Comparison of ENCODE assay signal across 18 cellular contexts in the genomic region with DNA sequence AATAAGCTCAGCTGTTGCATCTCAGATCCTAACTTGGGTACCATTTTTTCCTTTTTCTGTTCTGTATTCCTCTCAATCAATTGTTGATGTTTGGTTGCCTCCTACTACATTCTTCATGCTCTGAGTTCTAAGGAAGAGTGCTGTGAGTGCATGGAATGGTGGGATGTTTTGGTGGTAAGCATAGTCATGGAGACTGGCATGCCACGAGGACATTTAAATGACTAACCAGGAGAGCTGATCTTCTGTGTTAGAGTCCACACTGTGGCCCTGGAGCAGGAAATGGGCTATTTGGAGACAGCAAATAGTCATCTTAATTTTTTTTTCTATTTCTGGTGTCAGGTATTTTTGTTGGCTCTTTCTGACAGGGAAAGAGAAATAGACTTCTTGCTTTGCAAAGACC.
DNase-seq lines count a peak whose midpoint lies in the region; ATAC-seq, FAIRE-seq and TF ChIP-seq lines count a peak whose summit lies in the region.
"Had no signal": no experiment of that assay in that cellular context is flagged by ENCODE, and none has a peak within 500 bp of the region (broad histone marks: within the 10 kb centered on the region; RNA-seq: fewer than 3 reads in every experiment).

No MANE protein-coding gene starts in this region.

- H3K4me1 Mint-ChIP-seq in osteocyte (ENCODE audit: unreplicated experiment) = peaks cover 26% of the 10 kb centered on the region
- no peaks in the 10 kb centered on the region for H3K4me1 Mint-ChIP-seq in WTC11

- no peak overlapping the region for H3K23ac ChIP-seq in IMR-90 (ENCODE audit: low read depth, low read length)

- H3K56ac ChIP-seq in IMR-90 (ENCODE audit: extremely low read depth, insufficient read depth, low read length) = no peak overlapping the region

- intact Hi-C loops in IMR-90 (cut with micrococcal nuclease) = no loop called here

- 100% methylated on average over 1 of the region's 1 CpG; no CpG with 5 or more reads in 1 of the 2 experiments for WGBS in IMR-90 (ENCODE audit: extremely low coverage in 2 of 2, insufficient read length in 1 of 2), 2 experiments
- WGBS in small intestine, 3 donors = 80 to 91% (median 90%) methylated on average over 1 of the region's 1 CpG

- POLR2A ChIA-PET in IMR-90 (lab: Charles Lee; ENCODE audit: unreplicated experiment) = no interaction called here
- POLR2A ChIA-PET in WTC11 (lab: Charles Lee) = no interaction called here

- H3K36me3 ChIP-seq in IMR-90 (ENCODE audit: control insufficient read depth, insufficient read depth, low read length) = peaks cover 25% of the 10 kb centered on the region
- no peaks in the 10 kb centered on the region for H3K36me3 ChIP-seq in small intestine (ENCODE audit: control insufficient read depth in 2 of 2, insufficient read depth in 2 of 2, low read length in 2 of 2)
- H3K36me3 ChIP-seq: HAP-1, Peyer's patch had no signal

- no peak overlapping the region for H2AFZ ChIP-seq in IMR-90 (replicated peaks; ENCODE audit: low read length, poor library complexity)

- H3K27me3 Mint-ChIP-seq in osteocyte (ENCODE audit: unreplicated experiment) (no peaks in the 10 kb centered on the region), WTC11 (ENCODE audit: low read depth) (no peaks in the 10 kb centered on the region)

- CTCF ChIA-PET in IMR-90 (lab: Yijun Ruan, JAX) (interaction anchor here (1.5 kb wide), 1 partner anchor 107 kb away, joined by 3 read pairs; no protein-coding TSS in a partner anchor), WTC11 (lab: Charles Lee) (no interaction called here)

- H3K27me3 ChIP-seq in IMR-90 (ENCODE audit: control insufficient read depth, insufficient read depth, low read length) (no peaks in the 10 kb centered on the region), small intestine (ENCODE audit: control insufficient read depth in 2 of 2, insufficient read depth in 2 of 2, low read length in 2 of 2) (no peaks in the 10 kb centered on the region)
- H3K27me3 ChIP-seq: Peyer's patch had no signal

- H3K4me3 Mint-ChIP-seq in osteocyte (ENCODE audit: unreplicated experiment) (no peak overlapping the region), WTC11 (no peak overlapping the region)

- no peak overlapping the region for H3K4me2 ChIP-seq in IMR-90 (ENCODE audit: low read depth, low read length)

- no peak overlapping the region for H3K9ac ChIP-seq in IMR-90 (ENCODE audit: low read depth, low read length)

- dilution Hi-C loops in IMR-90 (cut with HindIII; ENCODE audit: low sequenced_read_pairs, unreplicated experiment) = no loop called here

- H3K9me3 Mint-ChIP-seq in osteocyte (ENCODE audit: unreplicated experiment) = no peaks in the 10 kb centered on the region
- H3K9me3 Mint-ChIP-seq in WTC11 = no peaks in the 10 kb centered on the region

- peak overlapping the region; percentile 32 for H2BK5ac ChIP-seq in IMR-90 (ENCODE audit: low read depth, low read length, poor library complexity, severe bottlenecking)

- no peak overlapping the region for H3K4ac ChIP-seq in IMR-90 (ENCODE audit: low read depth, low read length)

- H3K9me3 ChIP-seq in IMR-90 (ENCODE audit: control insufficient read depth, insufficient read depth, low read length) = no peaks in the 10 kb centered on the region
- H3K9me3 ChIP-seq in small intestine (ENCODE audit: control insufficient read depth, low read depth) = no peaks in the 10 kb centered on the region
- H3K9me3 ChIP-seq: HAP-1, Peyer's patch had no signal

- H2BK15ac ChIP-seq in IMR-90 (ENCODE audit: low read depth, low read length) = no peak overlapping the region

- H3K36me3 Mint-ChIP-seq in osteocyte (ENCODE audit: unreplicated experiment) (peaks cover 20% of the 10 kb centered on the region), WTC11 (no peaks in the 10 kb centered on the region)

- FAIRE-seq in small intestine (lab: Jason Lieb, UNC) = no peak
- FAIRE-seq: A204.1, D721Med, G401.6, K562 had no signal

- peak overlapping the region; percentile 19 for H3K27ac Mint-ChIP-seq in osteocyte (ENCODE audit: unreplicated experiment)
- H3K27ac Mint-ChIP-seq in WTC11 = no peak overlapping the region

- no peak overlapping the region for H3K4me3 ChIP-seq in IMR-90 (ENCODE audit: insufficient read depth, low read depth, low read length)
- H3K4me3 ChIP-seq in fibroblast of mammary gland (ENCODE audit: control insufficient read depth, low read depth, low read length) = no peak overlapping the region
- no peak overlapping the region for H3K4me3 ChIP-seq in small intestine (ENCODE audit: low read depth in 1 of 2, low read length in 2 of 2)
- H3K4me3 ChIP-seq: HAP-1, K562, Peyer's patch had no signal

- no peak overlapping the region for H2AK9ac ChIP-seq in IMR-90 (replicated peaks; ENCODE audit: low read depth, low read length, poor library complexity)

- H2AK5ac ChIP-seq in IMR-90 (ENCODE audit: low read depth, low read length) = no peak overlapping the region

- peaks cover 24% of the 10 kb centered on the region for H3K9me1 ChIP-seq in IMR-90 (ENCODE audit: insufficient read depth, low read length)

- H4K20me1 ChIP-seq in IMR-90 (ENCODE audit: insufficient read depth, low read length) = peaks cover 51% of the 10 kb centered on the region; the same call in 1 of the 2 replicates

- H2BK120ac ChIP-seq in IMR-90 (ENCODE audit: low read depth, low read length) = no peak overlapping the region

- H4K5ac ChIP-seq in IMR-90 (ENCODE audit: low read depth, low read length) = no peak overlapping the region

- no peak overlapping the region for H2BK20ac ChIP-seq in IMR-90 (ENCODE audit: low read depth, low read length)

- in situ Hi-C loops in IMR-90 (cut with MboI; ENCODE audit: low sequenced_read_pairs) = no loop called here

- H4K8ac ChIP-seq in IMR-90 (ENCODE audit: low read depth in 2 of 2, low read length in 2 of 2) = no peak overlapping the region

- TF ChIP-seq RAD21 in IMR-90 (IDR thresholded peaks at IDR 0.05; ENCODE audit: low read length) = peak; percentile 26; the same call in 1 of the 2 replicates

- TF ChIP-seq CTCF in IMR-90 (conservative IDR thresholded peaks at IDR 0.05; ENCODE audit: low read depth, low read length) (no peak), fibroblast of mammary gland (conservative IDR thresholded peaks at IDR 0.05; ENCODE audit: control insufficient read depth, insufficient read depth, low read depth, low read length) (no peak), osteocyte (IDR thresholded peaks at IDR 0.05) (no peak), WTC11 (IDR thresholded peaks at IDR 0.05) (no peak)

- no peak overlapping the region for H3K27ac ChIP-seq in IMR-90 (ENCODE audit: insufficient read depth, low read length)
- no peak overlapping the region for H3K27ac ChIP-seq in small intestine (ENCODE audit: low read depth in 1 of 2, low read length in 1 of 2)
- H3K27ac ChIP-seq: C4-2B, Peyer's patch had no signal

- peaks cover 53 to 75% of the 10 kb centered on the region in 2 experiments for H3K79me1 ChIP-seq in IMR-90 (ENCODE audit: low read depth in 1 of 2, low read length in 2 of 2)

- no TSS peak for BruUV-seq in IMR-90 (replicated peaks; lab: Mats Ljungman, UMichigan)

- no peak overlapping the region for H4K91ac ChIP-seq in IMR-90 (ENCODE audit: insufficient read depth, low read depth, low read length)

- ATAC-seq in IMR-90 (ENCODE audit: low read depth) = peak; percentile 23; the same call in 1 of the 2 replicates
- no peak for ATAC-seq in WTC11
- ATAC-seq in GM18498 (IDR thresholded peaks at IDR 0.05; ENCODE audit: unreplicated experiment) = no peak
- ATAC-seq: K562, Right ventricle myocardium inferior had no signal

- peak; percentile 20 for DNase-seq in AG20443 (ENCODE audit: low spot score)
- DNase-seq in IMR-90 = peak; percentile 50
- peak; percentile 35 for DNase-seq in fibroblast of mammary gland (ENCODE audit: low read depth)
- no peak for DNase-seq in osteocyte (ENCODE audit: extremely low spot score, unreplicated experiment)
- DNase-seq in WTC11 (ENCODE audit: low spot score) = no peak
- DNase-seq in NCI-H1436 treated with DMSO at 0.1 percent for 48 hours (lab: John Stamatoyannopoulos, UW) = no peak
- DNase-seq in small intestine = no peak
- DNase-seq: NCI-H1436, NCI-H2081, Peyer's patch had no signal

- no peak overlapping the region for H3K18ac ChIP-seq in IMR-90 (ENCODE audit: low read depth, low read length)

- H3K4me1 ChIP-seq in IMR-90 (ENCODE audit: control insufficient read depth, insufficient read depth, low read length) (peaks cover 6% of the 10 kb centered on the region), small intestine (ENCODE audit: control insufficient read depth in 2 of 2, insufficient read depth in 1 of 2, low read depth in 1 of 2, low read length in 1 of 2) (no peaks in the 10 kb centered on the region)
- H3K4me1 ChIP-seq: HAP-1, Peyer's patch had no signal

- no peak for TF ChIP-seq POLR2A in IMR-90 (IDR thresholded peaks at IDR 0.05; ENCODE audit: low read depth, low read length)

- no peak overlapping the region for H3K14ac ChIP-seq in IMR-90 (replicated peaks; ENCODE audit: low read depth, low read length)

TF ChIP-seq in IMR-90, 13 proteins besides CTCF, POLR2A, EP300 and RAD21 (continues in another document):
- TF ChIP-seq MAFK (IDR thresholded peaks at IDR 0.05; ENCODE audit: low read depth, low read length) (no peak), BHLHE40 (IDR thresholded peaks at IDR 0.05; ENCODE audit: low read depth, low read length) (no peak), CEBPB (IDR thresholded peaks at IDR 0.05; ENCODE audit: low read depth, low read length) (no peak), NFE2L2 (IDR thresholded peaks at IDR 0.05; ENCODE audit: low read depth, low read length) (no peak), SMC3 (IDR thresholded peaks at IDR 0.05; ENCODE audit: low read depth, low read length) (no peak), RFX5 (IDR thresholded peaks at IDR 0.05; ENCODE audit: low read depth, low read length) (no peak), FOS (IDR thresholded peaks at IDR 0.05; ENCODE audit: low read depth, low read length) (no peak)

TF ChIP-seq in WTC11, 78 proteins besides CTCF, POLR2A, EP300 and RAD21 (continues in another document):
- TF ChIP-seq ZBTB43 (CRISPR knock-in tag; IDR thresholded peaks at IDR 0.05) (no peak), MYBL2 (CRISPR knock-in tag; IDR thresholded peaks at IDR 0.05) (no peak), SMAD4 (CRISPR knock-in tag; IDR thresholded peaks at IDR 0.05) (no peak)

Comparison
In these comparisons a context has a peak if more than half of its experiments do, and no peak if none do; other contexts are left out.
1. DNase-seq: peak in AG20443 (single experiment), IMR-90 (single experiment) and fibroblast of mammary gland (single experiment); none in osteocyte (single experiment), WTC11 (single experiment), NCI-H1436 treated with DMSO at 0.1 percent for 48 hours (single experiment) and small intestine (single experiment).